ENCODE assay signal across 14 cellular contexts in the genomic region with DNA sequence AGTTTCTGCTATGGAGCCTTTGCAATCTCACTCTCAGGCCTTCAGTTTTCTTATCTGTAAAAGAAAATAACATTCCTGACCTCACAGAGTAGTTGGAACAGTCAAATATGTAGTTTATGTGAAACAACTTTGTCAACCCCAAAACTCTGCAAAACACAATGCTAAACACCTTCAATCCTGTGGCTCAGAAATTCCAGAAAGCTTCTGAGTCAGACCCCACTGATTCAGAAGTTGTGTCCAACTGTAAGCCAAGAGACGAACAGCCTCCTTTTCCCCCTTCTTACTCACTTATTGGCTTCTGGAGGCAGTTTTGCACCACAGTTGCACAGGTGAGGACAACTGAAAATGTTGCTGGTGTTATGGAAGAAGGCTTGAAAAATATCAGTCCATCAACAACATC. TPM values are rescaled to one million over a fixed set of nuclear protein-coding genes. Genes with fewer than 3 reads are reported as not detected.
DNase-seq lines count a peak whose midpoint lies in the region; ATAC-seq and TF ChIP-seq lines count a peak whose summit lies in the region.
"Had no signal": no experiment of that assay in that cellular context is flagged by ENCODE, and none has a peak within 500 bp of the region (broad histone marks: within the 10 kb centered on the region; RNA-seq: fewer than 3 reads in every experiment).

No MANE protein-coding gene starts in this region.

- H3K9ac ChIP-seq in trophoblast cell (ENCODE audit: low read length): no peak overlapping the region
- H3K9ac ChIP-seq: BLaER1 treated with 17β-estradiol and CSF1 and Interleukin-3, amounts not matched to agents 10 nM and 100 nM had no signal

- H3K4me1 ChIP-seq in CD8-positive, alpha-beta T cell (ENCODE audit: insufficient read depth, low read length): no peaks in the 10 kb centered on the region
- H3K4me1 ChIP-seq in trophoblast cell (ENCODE audit: control insufficient read depth in 1 of 2, insufficient read depth in 2 of 2, low read length in 2 of 2): peaks cover 5 to 6% of the 10 kb centered on the region in 2 experiments
- H3K4me1 ChIP-seq: BLaER1 treated with 17β-estradiol and CSF1 and Interleukin-3, amounts not matched to agents 10 nM and 100 nM had no signal

- H3K4me2 ChIP-seq in trophoblast cell (ENCODE audit: low read length): no peak overlapping the region
- H3K4me2 ChIP-seq: BLaER1 treated with 17β-estradiol and CSF1 and Interleukin-3, amounts not matched to agents 10 nM and 100 nM had no signal

- intact Hi-C loops in activated CD4-positive, alpha-beta memory T cell treated with anti-CD3 and anti-CD28 coated beads for 36 hours (cut with micrococcal nuclease): loop anchor here (10.0 kb wide), 2 partner anchors 428 to 588 kb away; no protein-coding TSS in a partner anchor
- intact Hi-C loops in CD8-positive, alpha-beta T cell (cut with DNase I, micrococcal nuclease): no loop called here

- H3K4me3 Mint-ChIP-seq in activated CD4-positive, alpha-beta memory T cell treated with anti-CD3 and anti-CD28 coated beads for 36 hours: no peak overlapping the region
- no peak overlapping the region for H3K4me3 Mint-ChIP-seq in activated CD4-positive, alpha-beta memory T cell treated with anti-CD3 and anti-CD28 coated beads, Interleukin-2, amount 10 ng/mL, durations not matched to agents 7 days and 5 days
- no peak overlapping the region for H3K4me3 Mint-ChIP-seq in CD8-positive, alpha-beta T cell
- H3K4me3 Mint-ChIP-seq: CD4-positive, CD25-positive, alpha-beta regulatory T cell had no signal

- H3K27me3 Mint-ChIP-seq in activated CD4-positive, alpha-beta memory T cell treated with anti-CD3 and anti-CD28 coated beads for 36 hours: no peaks in the 10 kb centered on the region
- H3K27me3 Mint-ChIP-seq in activated CD4-positive, alpha-beta memory T cell treated with anti-CD3 and anti-CD28 coated beads, Interleukin-2, amount 10 ng/mL, durations not matched to agents 7 days and 5 days: no peaks in the 10 kb centered on the region
- no peaks in the 10 kb centered on the region for H3K27me3 Mint-ChIP-seq in CD8-positive, alpha-beta T cell (ENCODE audit: low read depth)
- H3K27me3 Mint-ChIP-seq: CD4-positive, CD25-positive, alpha-beta regulatory T cell had no signal

- no peak overlapping the region for H2BK12ac ChIP-seq in trophoblast cell (ENCODE audit: low read length)

- DNase-seq in activated CD4-positive, alpha-beta memory T cell treated with anti-CD3 and anti-CD28 coated beads for 36 hours: peak; percentile 18
- DNase-seq in activated CD4-positive, alpha-beta memory T cell treated with anti-CD3 and anti-CD28 coated beads, Interleukin-2, amount 10 ng/mL, durations not matched to agents 7 days and 5 days: no peak
- no peak for DNase-seq in CD8-positive, alpha-beta T cell
- DNase-seq in NCI-H226 (peak; percentile 35), trophoblast cell (no peak)
- DNase-seq in stimulated activated CD4-positive, alpha-beta T cell treated with anti-CD3 and anti-CD28 coated beads, Interleukin-4, amount 100 ng/mL, for 1 hour: no peak
- DNase-seq: ACHN; Calu3; CD4-positive, CD25-positive, alpha-beta regulatory T cell; DMS 273 treated with DMSO at 0.1 percent for 48 hours had no signal

- no peaks in the 10 kb centered on the region for H3K79me2 ChIP-seq in trophoblast cell (ENCODE audit: control insufficient read depth, insufficient read depth, low read length, poor library complexity)

- H3K27ac ChIP-seq in CD8-positive, alpha-beta T cell (ENCODE audit: low read depth, low read length): no peak overlapping the region
- peak overlapping the region; percentile 11 for H3K27ac ChIP-seq in trophoblast cell (ENCODE audit: low read depth, low read length)
- H3K27ac ChIP-seq: BLaER1 treated with 17β-estradiol and CSF1 and Interleukin-3, amounts not matched to agents 10 nM and 100 nM had no signal

- POLR2A ChIA-PET in activated CD4-positive, alpha-beta memory T cell treated with anti-CD3 and anti-CD28 coated beads for 36 hours (lab: Charles Lee): no interaction called here
- POLR2A ChIA-PET in activated CD4-positive, alpha-beta memory T cell treated with anti-CD3 and anti-CD28 coated beads, Interleukin-2, amount 10 ng/mL, durations not matched to agents 7 days and 5 days (lab: Charles Lee): no interaction called here
- POLR2A ChIA-PET in CD8-positive, alpha-beta T cell (lab: Charles Lee): no interaction called here

- H3K14ac ChIP-seq in trophoblast cell (ENCODE audit: low read length): no peak overlapping the region

- H3K9me3 ChIP-seq in CD8-positive, alpha-beta T cell (ENCODE audit: low read length): no peaks in the 10 kb centered on the region
- no peaks in the 10 kb centered on the region for H3K9me3 ChIP-seq in trophoblast cell (ENCODE audit: insufficient read depth, low read depth, low read length)
- H3K9me3 ChIP-seq: BLaER1 treated with 17β-estradiol and CSF1 and Interleukin-3, amounts not matched to agents 10 nM and 100 nM had no signal

- peaks cover 2% of the 10 kb centered on the region for H3K79me1 ChIP-seq in trophoblast cell (ENCODE audit: low read length)

- no peak overlapping the region for H2BK120ac ChIP-seq in trophoblast cell (ENCODE audit: insufficient read depth, low read length, poor library complexity)

- CTCF ChIA-PET in activated CD4-positive, alpha-beta memory T cell treated with anti-CD3 and anti-CD28 coated beads for 36 hours (lab: Charles Lee): no interaction called here
- CTCF ChIA-PET in activated CD4-positive, alpha-beta memory T cell treated with anti-CD3 and anti-CD28 coated beads, Interleukin-2, amount 10 ng/mL, durations not matched to agents 7 days and 5 days (lab: Charles Lee): no interaction called here
- CTCF ChIA-PET in CD8-positive, alpha-beta T cell (lab: Charles Lee): no interaction called here

- no peak overlapping the region for H2BK5ac ChIP-seq in trophoblast cell (ENCODE audit: low read depth, low read length, poor library complexity)

- H2AFZ ChIP-seq in trophoblast cell (ENCODE audit: insufficient read depth, low read length, poor library complexity): no peak overlapping the region

- H3K4me3 ChIP-seq in CD8-positive, alpha-beta T cell (ENCODE audit: low read depth, low read length): no peak overlapping the region
- no peak overlapping the region for H3K4me3 ChIP-seq in trophoblast cell (ENCODE audit: low read depth, low read length)
- H3K4me3 ChIP-seq: BLaER1 treated with 17β-estradiol and CSF1 and Interleukin-3, amounts not matched to agents 10 nM and 100 nM had no signal

- H3K27ac Mint-ChIP-seq in activated CD4-positive, alpha-beta memory T cell treated with anti-CD3 and anti-CD28 coated beads for 36 hours: no peak overlapping the region
- no peak overlapping the region for H3K27ac Mint-ChIP-seq in activated CD4-positive, alpha-beta memory T cell treated with anti-CD3 and anti-CD28 coated beads, Interleukin-2, amount 10 ng/mL, durations not matched to agents 7 days and 5 days
- H3K27ac Mint-ChIP-seq in CD8-positive, alpha-beta T cell: peak overlapping the region; percentile 10
- H3K27ac Mint-ChIP-seq: CD4-positive, CD25-positive, alpha-beta regulatory T cell had no signal

- H3K27me3 ChIP-seq in CD8-positive, alpha-beta T cell (ENCODE audit: insufficient read depth, low read length): no peaks in the 10 kb centered on the region
- H3K27me3 ChIP-seq in trophoblast cell (ENCODE audit: insufficient read depth, low read length): no peaks in the 10 kb centered on the region
- H3K27me3 ChIP-seq: BLaER1 treated with 17β-estradiol and CSF1 and Interleukin-3, amounts not matched to agents 10 nM and 100 nM had no signal

- peaks cover 18% of the 10 kb centered on the region for H3K4me1 Mint-ChIP-seq in activated CD4-positive, alpha-beta memory T cell treated with anti-CD3 and anti-CD28 coated beads for 36 hours (ENCODE audit: low read depth)
- H3K4me1 Mint-ChIP-seq in activated CD4-positive, alpha-beta memory T cell treated with anti-CD3 and anti-CD28 coated beads, Interleukin-2, amount 10 ng/mL, durations not matched to agents 7 days and 5 days: no peaks in the 10 kb centered on the region
- no peaks in the 10 kb centered on the region for H3K4me1 Mint-ChIP-seq in CD8-positive, alpha-beta T cell (ENCODE audit: low read depth)

- no peaks in the 10 kb centered on the region for H3K9me3 Mint-ChIP-seq in activated CD4-positive, alpha-beta memory T cell treated with anti-CD3 and anti-CD28 coated beads for 36 hours
- H3K9me3 Mint-ChIP-seq in activated CD4-positive, alpha-beta memory T cell treated with anti-CD3 and anti-CD28 coated beads, Interleukin-2, amount 10 ng/mL, durations not matched to agents 7 days and 5 days: no peaks in the 10 kb centered on the region
- no peaks in the 10 kb centered on the region for H3K9me3 Mint-ChIP-seq in CD8-positive, alpha-beta T cell
- H3K9me3 Mint-ChIP-seq: CD4-positive, CD25-positive, alpha-beta regulatory T cell had no signal

- no peaks in the 10 kb centered on the region for H3K36me3 ChIP-seq in CD8-positive, alpha-beta T cell (ENCODE audit: insufficient read depth, low read length)
- no peaks in the 10 kb centered on the region for H3K36me3 ChIP-seq in trophoblast cell (ENCODE audit: control insufficient read depth in 1 of 2, insufficient read depth in 2 of 2, low read length in 2 of 2)
- H3K36me3 ChIP-seq: BLaER1 treated with 17β-estradiol and CSF1 and Interleukin-3, amounts not matched to agents 10 nM and 100 nM had no signal

- no peak overlapping the region for H4K8ac ChIP-seq in trophoblast cell (ENCODE audit: low read depth, low read length)

- no peak overlapping the region for H4K91ac ChIP-seq in trophoblast cell (ENCODE audit: low read depth, low read length)

- no peak for TF ChIP-seq CTCF in CD8-positive, alpha-beta T cell (IDR thresholded peaks at IDR 0.05)

- H4K12ac ChIP-seq in trophoblast cell (ENCODE audit: low read depth, low read length): no peak overlapping the region

- H2AK5ac ChIP-seq in trophoblast cell (ENCODE audit: low read length): no peak overlapping the region

- H3K4ac ChIP-seq in trophoblast cell (ENCODE audit: low read depth, low read length): no peak overlapping the region

- H3K18ac ChIP-seq in trophoblast cell (ENCODE audit: low read length): no peak overlapping the region

- ATAC-seq in CD8-positive, alpha-beta T cell: no peak
- ATAC-seq in HG02623 (IDR thresholded peaks at IDR 0.05; ENCODE audit: unreplicated experiment): no peak
- ATAC-seq: HCT116 had no signal

- no peaks in the 10 kb centered on the region for H3K36me3 Mint-ChIP-seq in activated CD4-positive, alpha-beta memory T cell treated with anti-CD3 and anti-CD28 coated beads for 36 hours
- H3K36me3 Mint-ChIP-seq in activated CD4-positive, alpha-beta memory T cell treated with anti-CD3 and anti-CD28 coated beads, Interleukin-2, amount 10 ng/mL, durations not matched to agents 7 days and 5 days (ENCODE audit: low read depth): no peaks in the 10 kb centered on the region
- no peaks in the 10 kb centered on the region for H3K36me3 Mint-ChIP-seq in CD8-positive, alpha-beta T cell
- H3K36me3 Mint-ChIP-seq: CD4-positive, CD25-positive, alpha-beta regulatory T cell had no signal

- WGBS in trophoblast cell (ENCODE audit: extremely low coverage, insufficient coverage, insufficient read length): no CpG with 5 or more reads among the region's 1 CpG

- H3K23ac ChIP-seq in trophoblast cell (ENCODE audit: low read length): no peak overlapping the region

RNA-seq across cellular contexts. Expression of a gene that starts 52.9 kb away (rescaled TPM):
- under 1 TPM; 0.65 to 0.67 TPM for total RNA-seq in activated CD4-positive, alpha-beta memory T cell treated with anti-CD3 and anti-CD28 coated beads for 36 hours
- 1 to 10 TPM in 1 of 2 experiments, under 1 TPM in 1; 0.88 to 1.2 TPM for total RNA-seq in activated CD4-positive, alpha-beta memory T cell treated with anti-CD3 and anti-CD28 coated beads, Interleukin-2, amount 10 ng/mL, durations not matched to agents 7 days and 5 days
- 1 to 10 TPM in 1 of 2 experiments, under 1 TPM in 1; 0.72 to 1.0 TPM for total RNA-seq in CD8-positive, alpha-beta T cell
- polyA plus RNA-seq in trophoblast cell (2013): 1.5 and 1.6 TPM in 2 replicates
- total RNA-seq: Calu3; CD4-positive, CD25-positive, alpha-beta regulatory T cell; Daoy had no signal

Comparison
In these comparisons a context has a peak if more than half of its experiments do, and no peak if none do; other contexts are left out.
1. DNase-seq: peak in activated CD4-positive, alpha-beta memory T cell treated with anti-CD3 and anti-CD28 coated beads for 36 hours (single experiment) and NCI-H226 (single experiment); none in activated CD4-positive, alpha-beta memory T cell treated with anti-CD3 and anti-CD28 coated beads, Interleukin-2, amount 10 ng/mL, durations not matched to agents 7 days and 5 days (single experiment), CD8-positive, alpha-beta T cell (0 of 7), trophoblast cell (0 of 2) and stimulated activated CD4-positive, alpha-beta T cell treated with anti-CD3 and anti-CD28 coated beads, Interleukin-4, amount 100 ng/mL, for 1 hour (single experiment).